In the genomic region with DNA sequence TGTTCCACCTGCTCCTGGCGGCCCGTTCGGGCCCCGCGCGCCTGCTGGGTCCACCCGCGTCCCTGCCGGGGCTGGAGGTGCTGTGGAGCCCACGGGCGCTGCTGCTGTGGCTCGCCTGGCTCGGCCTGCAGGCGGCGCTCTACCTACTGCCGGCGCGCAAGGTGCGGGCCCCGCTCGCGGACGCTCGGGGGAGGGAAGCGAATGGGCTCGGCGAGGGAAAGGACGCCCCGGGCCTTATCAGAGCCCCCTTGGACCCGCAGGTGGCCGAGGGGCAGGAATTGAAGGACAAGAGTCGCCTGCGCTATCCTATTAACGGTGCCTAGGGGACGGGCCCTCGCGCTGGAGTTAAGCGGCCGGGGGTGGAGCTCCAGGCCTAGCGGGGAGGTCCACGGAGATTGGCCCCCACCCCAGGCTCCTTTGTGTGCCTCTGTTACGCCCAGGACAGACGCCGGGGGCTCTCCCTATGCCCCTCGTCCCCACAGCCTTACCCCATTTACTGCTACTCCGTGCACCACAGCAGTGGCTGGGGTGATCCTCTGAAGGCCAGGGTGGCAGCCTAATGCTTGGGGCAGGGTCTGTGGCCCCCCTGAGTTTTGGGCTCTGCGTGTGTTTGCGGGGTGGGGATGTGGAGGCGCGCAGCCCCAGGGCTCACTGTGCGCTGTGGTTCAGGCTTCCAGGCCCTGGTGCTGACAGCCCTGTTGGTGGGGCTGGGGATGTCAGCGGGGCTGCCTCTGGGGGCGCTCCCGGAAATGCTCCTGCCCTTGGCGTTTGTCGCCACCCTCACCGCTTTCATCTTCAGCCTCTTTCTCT, we compare ENCODE assay signal across 1 cellular context.
A peak's percentile ranks its signal among the peaks of the same experiment; 100 is the strongest.
TF ChIP-seq lines count a peak whose summit lies in the region.

No MANE protein-coding gene starts in this region.

TF ChIP-seq in K562, 482 proteins besides CTCF, POLR2A, EP300 and RAD21 (continued from another document):
- TF ChIP-seq, protein P1, sequence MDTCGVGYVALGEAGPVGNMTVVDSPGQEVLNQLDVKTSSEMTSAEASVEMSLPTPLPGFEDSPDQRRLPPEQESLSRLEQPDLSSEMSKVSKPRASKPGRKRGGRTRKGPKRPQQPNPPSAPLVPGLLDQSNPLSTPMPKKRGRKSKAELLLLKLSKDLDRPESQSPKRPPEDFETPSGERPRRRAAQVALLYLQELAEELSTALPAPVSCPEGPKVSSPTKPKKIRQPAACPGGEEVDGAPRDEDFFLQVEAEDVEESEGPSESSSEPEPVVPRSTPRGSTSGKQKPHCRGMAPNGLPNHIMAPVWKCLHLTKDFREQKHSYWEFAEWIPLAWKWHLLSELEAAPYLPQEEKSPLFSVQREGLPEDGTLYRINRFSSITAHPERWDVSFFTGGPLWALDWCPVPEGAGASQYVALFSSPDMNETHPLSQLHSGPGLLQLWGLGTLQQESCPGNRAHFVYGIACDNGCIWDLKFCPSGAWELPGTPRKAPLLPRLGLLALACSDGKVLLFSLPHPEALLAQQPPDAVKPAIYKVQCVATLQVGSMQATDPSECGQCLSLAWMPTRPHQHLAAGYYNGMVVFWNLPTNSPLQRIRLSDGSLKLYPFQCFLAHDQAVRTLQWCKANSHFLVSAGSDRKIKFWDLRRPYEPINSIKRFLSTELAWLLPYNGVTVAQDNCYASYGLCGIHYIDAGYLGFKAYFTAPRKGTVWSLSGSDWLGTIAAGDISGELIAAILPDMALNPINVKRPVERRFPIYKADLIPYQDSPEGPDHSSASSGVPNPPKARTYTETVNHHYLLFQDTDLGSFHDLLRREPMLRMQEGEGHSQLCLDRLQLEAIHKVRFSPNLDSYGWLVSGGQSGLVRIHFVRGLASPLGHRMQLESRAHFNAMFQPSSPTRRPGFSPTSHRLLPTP (IDR thresholded peaks at IDR 0.05; ENCODE audit: borderline replicate concordance, extremely low read depth, insufficient read length) = no peak
- TF ChIP-seq COPS2 (conservative IDR thresholded peaks at IDR 0.05) = no peak
- peak; percentile 52; the same call in 1 of the 2 replicates for TF ChIP-seq ZNF263 (CRISPR knock-in tag; IDR thresholded peaks at IDR 0.05; ENCODE audit: borderline replicate concordance)
- TF ChIP-seq NCOA6 (IDR thresholded peaks at IDR 0.05) = no peak
- TF ChIP-seq CSDE1 (IDR thresholded peaks at IDR 0.05) = no peak
- no peak for TF ChIP-seq CCAR2 (IDR thresholded peaks at IDR 0.05; ENCODE audit: low read depth, low read length)
- no peak for TF ChIP-seq ZNF76 (CRISPR knock-in tag; IDR thresholded peaks at IDR 0.05; ENCODE audit: borderline replicate concordance)
- TF ChIP-seq, protein P2, sequence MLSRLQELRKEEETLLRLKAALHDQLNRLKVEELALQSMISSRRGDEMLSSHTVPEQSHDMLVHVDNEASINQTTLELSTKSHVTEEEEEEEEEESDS (CRISPR knock-in tag; IDR thresholded peaks at IDR 0.05) = no peak
- TF ChIP-seq, protein P3, sequence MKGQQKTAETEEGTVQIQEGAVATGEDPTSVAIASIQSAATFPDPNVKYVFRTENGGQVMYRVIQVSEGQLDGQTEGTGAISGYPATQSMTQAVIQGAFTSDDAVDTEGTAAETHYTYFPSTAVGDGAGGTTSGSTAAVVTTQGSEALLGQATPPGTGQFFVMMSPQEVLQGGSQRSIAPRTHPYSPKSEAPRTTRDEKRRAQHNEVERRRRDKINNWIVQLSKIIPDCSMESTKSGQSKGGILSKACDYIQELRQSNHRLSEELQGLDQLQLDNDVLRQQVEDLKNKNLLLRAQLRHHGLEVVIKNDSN (CRISPR knock-in tag; IDR thresholded peaks at IDR 0.05) = no peak
- no peak for TF ChIP-seq ZBTB8A (IDR thresholded peaks at IDR 0.05; ENCODE audit: partially characterized antibody)
- TF ChIP-seq NR2C1 (IDR thresholded peaks at IDR 0.05) = no peak
- TF ChIP-seq NR2C1 (tag; IDR thresholded peaks at IDR 0.05) = no peak
TF ChIP-seq in K562: peak in this region for 126.
